In the genomic region with DNA sequence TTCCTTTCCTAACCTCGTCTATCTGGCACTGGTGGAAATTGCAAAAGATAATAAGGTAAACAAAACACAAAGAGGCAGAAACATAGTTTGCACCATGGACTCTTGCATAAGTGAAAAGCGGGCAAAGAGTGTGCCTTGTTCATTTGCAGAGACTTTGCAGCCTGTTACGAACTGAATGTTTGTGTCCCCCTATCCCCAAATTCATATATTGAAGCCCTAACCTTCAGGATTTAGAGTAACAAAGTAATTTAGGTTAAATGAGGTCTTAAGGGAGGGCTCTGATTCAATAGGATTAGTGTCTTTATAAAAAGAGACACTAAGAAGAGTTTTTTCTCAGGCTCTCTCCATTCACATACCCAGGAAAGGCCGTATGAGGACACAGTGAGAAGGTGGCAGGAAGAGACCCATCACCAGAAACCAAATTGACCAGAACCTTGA, we compare ENCODE assay signal across 1 cellular context.
TF ChIP-seq lines count a peak whose summit lies in the region.

No MANE protein-coding gene starts in this region.

TF ChIP-seq in HepG2, 621 proteins besides CTCF, POLR2A, EP300 and RAD21 (continued from another document and continues in another):
- TF ChIP-seq, protein P1, sequence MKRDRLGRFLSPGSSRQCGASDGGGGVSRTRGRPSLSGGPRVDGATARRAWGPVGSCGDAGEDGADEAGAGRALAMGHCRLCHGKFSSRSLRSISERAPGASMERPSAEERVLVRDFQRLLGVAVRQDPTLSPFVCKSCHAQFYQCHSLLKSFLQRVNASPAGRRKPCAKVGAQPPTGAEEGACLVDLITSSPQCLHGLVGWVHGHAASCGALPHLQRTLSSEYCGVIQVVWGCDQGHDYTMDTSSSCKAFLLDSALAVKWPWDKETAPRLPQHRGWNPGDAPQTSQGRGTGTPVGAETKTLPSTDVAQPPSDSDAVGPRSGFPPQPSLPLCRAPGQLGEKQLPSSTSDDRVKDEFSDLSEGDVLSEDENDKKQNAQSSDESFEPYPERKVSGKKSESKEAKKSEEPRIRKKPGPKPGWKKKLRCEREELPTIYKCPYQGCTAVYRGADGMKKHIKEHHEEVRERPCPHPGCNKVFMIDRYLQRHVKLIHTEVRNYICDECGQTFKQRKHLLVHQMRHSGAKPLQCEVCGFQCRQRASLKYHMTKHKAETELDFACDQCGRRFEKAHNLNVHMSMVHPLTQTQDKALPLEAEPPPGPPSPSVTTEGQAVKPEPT (CRISPR knock-in tag; IDR thresholded peaks at IDR 0.05; ENCODE audit: low read depth): no peak
- TF ChIP-seq POLR2AphosphoS5 (IDR thresholded peaks at IDR 0.05; ENCODE audit: low read depth, low read length) (0 out of 2 replicates have a peak, but pooled peaks have one; percentile 27), NCOR1 (IDR thresholded peaks at IDR 0.05; ENCODE audit: borderline replicate concordance, low read length) (peak; percentile 91), FOXK2 (IDR thresholded peaks at IDR 0.05) (peak; percentile 53; the same call in 1 of the 2 replicates), ZNF775 (CRISPR knock-in tag; IDR thresholded peaks at IDR 0.05; ENCODE audit: borderline replicate concordance) (peak; percentile 83; the same call in 1 of the 2 replicates), SMARCC2 (IDR thresholded peaks at IDR 0.05) (no peak), FOSL2 (CRISPR knock-in tag; IDR thresholded peaks at IDR 0.05) (peak; percentile 85), ARNT2 (CRISPR knock-in tag; IDR thresholded peaks at IDR 0.05; ENCODE audit: low read depth) (no peak), IRF2 (CRISPR knock-in tag; IDR thresholded peaks at IDR 0.05) (peak; percentile 67; the same call in 1 of the 2 replicates), RFXAP (CRISPR knock-in tag; IDR thresholded peaks at IDR 0.05; ENCODE audit: borderline replicate concordance) (no peak), ZNF124 (CRISPR knock-in tag; IDR thresholded peaks at IDR 0.05) (peak; percentile 88), GLI4 (CRISPR knock-in tag; IDR thresholded peaks at IDR 0.05; ENCODE audit: borderline replicate concordance) (no peak), SOX13 (IDR thresholded peaks at IDR 0.05) (peak; percentile 57; the same call in 1 of the 2 replicates), SOX13 (CRISPR knock-in tag; conservative IDR thresholded peaks at IDR 0.05 in 1 of 2, IDR thresholded peaks at IDR 0.05 in 1 of 2) (peak in 1 of 2 experiments; percentile 83; a peak in 2 of 4 replicates), MED1 (CRISPR knock-in tag; IDR thresholded peaks at IDR 0.05) (peak; percentile 90), ZFX (CRISPR knock-in tag; IDR thresholded peaks at IDR 0.05; ENCODE audit: low read depth) (peak; percentile 48; the same call in 1 of the 2 replicates), KMT2A (CRISPR knock-in tag; IDR thresholded peaks at IDR 0.05) (0 out of 2 replicates have a peak, but pooled peaks have one; percentile 13), ATF7 (IDR thresholded peaks at IDR 0.05) (0 out of 2 replicates have a peak, but pooled peaks have one; percentile 18), ATF7 (CRISPR knock-in tag; IDR thresholded peaks at IDR 0.05) (no peak; the same call in 1 of the 2 replicates), RCOR2 (CRISPR knock-in tag; IDR thresholded peaks at IDR 0.05) (peak; percentile 86), ZNF543 (CRISPR knock-in tag; IDR thresholded peaks at IDR 0.05) (no peak), AKAP8 (CRISPR knock-in tag; IDR thresholded peaks at IDR 0.05) (no peak), SMAD3 (CRISPR knock-in tag; IDR thresholded peaks at IDR 0.05) (peak; percentile 90), MAFG (CRISPR knock-in tag; IDR thresholded peaks at IDR 0.05) (no peak), ZNF256 (CRISPR knock-in tag; conservative IDR thresholded peaks at IDR 0.05) (no peak), PCBP1 (IDR thresholded peaks at IDR 0.05; ENCODE audit: borderline replicate concordance, low read depth, low read length) (no peak), YEATS4 (CRISPR knock-in tag; IDR thresholded peaks at IDR 0.05; ENCODE audit: borderline replicate concordance) (peak; percentile 47; the same call in 1 of the 2 replicates), HNRNPLL (IDR thresholded peaks at IDR 0.05; ENCODE audit: low read depth, low read length, poor library complexity, severe bottlenecking) (no peak), GABPA (IDR thresholded peaks at IDR 0.05; ENCODE audit: low read depth, low read length) (no peak), GABPA (CRISPR knock-in tag; IDR thresholded peaks at IDR 0.05; ENCODE audit: low read depth) (peak; percentile 29; the same call in 1 of the 2 replicates), NFIC (IDR thresholded peaks at IDR 0.05; ENCODE audit: low read length) (peak; percentile 65; the same call in 1 of the 2 replicates), TEAD3 (CRISPR knock-in tag; optimal IDR thresholded peaks at IDR 0.05; ENCODE audit: borderline replicate concordance) (peak; percentile 74)
- TF ChIP-seq, protein P2, sequence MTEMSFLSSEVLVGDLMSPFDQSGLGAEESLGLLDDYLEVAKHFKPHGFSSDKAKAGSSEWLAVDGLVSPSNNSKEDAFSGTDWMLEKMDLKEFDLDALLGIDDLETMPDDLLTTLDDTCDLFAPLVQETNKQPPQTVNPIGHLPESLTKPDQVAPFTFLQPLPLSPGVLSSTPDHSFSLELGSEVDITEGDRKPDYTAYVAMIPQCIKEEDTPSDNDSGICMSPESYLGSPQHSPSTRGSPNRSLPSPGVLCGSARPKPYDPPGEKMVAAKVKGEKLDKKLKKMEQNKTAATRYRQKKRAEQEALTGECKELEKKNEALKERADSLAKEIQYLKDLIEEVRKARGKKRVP (CRISPR knock-in tag; IDR thresholded peaks at IDR 0.05): peak in 1 of 2 experiments; percentile 84; a peak in 2 of 4 replicates
- TF ChIP-seq, protein P3, sequence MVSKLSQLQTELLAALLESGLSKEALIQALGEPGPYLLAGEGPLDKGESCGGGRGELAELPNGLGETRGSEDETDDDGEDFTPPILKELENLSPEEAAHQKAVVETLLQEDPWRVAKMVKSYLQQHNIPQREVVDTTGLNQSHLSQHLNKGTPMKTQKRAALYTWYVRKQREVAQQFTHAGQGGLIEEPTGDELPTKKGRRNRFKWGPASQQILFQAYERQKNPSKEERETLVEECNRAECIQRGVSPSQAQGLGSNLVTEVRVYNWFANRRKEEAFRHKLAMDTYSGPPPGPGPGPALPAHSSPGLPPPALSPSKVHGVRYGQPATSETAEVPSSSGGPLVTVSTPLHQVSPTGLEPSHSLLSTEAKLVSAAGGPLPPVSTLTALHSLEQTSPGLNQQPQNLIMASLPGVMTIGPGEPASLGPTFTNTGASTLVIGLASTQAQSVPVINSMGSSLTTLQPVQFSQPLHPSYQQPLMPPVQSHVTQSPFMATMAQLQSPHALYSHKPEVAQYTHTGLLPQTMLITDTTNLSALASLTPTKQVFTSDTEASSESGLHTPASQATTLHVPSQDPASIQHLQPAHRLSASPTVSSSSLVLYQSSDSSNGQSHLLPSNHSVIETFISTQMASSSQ (IDR thresholded peaks at IDR 0.05; ENCODE audit: low read depth): no peak
- TF ChIP-seq, protein P3 (CRISPR knock-in tag; IDR thresholded peaks at IDR 0.05; ENCODE audit: borderline replicate concordance): peak; percentile 63; the same call in 1 of the 2 replicates
- TF ChIP-seq, protein P4, sequence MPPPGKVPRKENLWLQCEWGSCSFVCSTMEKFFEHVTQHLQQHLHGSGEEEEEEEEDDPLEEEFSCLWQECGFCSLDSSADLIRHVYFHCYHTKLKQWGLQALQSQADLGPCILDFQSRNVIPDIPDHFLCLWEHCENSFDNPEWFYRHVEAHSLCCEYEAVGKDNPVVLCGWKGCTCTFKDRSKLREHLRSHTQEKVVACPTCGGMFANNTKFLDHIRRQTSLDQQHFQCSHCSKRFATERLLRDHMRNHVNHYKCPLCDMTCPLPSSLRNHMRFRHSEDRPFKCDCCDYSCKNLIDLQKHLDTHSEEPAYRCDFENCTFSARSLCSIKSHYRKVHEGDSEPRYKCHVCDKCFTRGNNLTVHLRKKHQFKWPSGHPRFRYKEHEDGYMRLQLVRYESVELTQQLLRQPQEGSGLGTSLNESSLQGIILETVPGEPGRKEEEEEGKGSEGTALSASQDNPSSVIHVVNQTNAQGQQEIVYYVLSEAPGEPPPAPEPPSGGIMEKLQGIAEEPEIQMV (CRISPR knock-in tag; IDR thresholded peaks at IDR 0.05; ENCODE audit: low read depth): no peak
- TF ChIP-seq, protein P5, sequence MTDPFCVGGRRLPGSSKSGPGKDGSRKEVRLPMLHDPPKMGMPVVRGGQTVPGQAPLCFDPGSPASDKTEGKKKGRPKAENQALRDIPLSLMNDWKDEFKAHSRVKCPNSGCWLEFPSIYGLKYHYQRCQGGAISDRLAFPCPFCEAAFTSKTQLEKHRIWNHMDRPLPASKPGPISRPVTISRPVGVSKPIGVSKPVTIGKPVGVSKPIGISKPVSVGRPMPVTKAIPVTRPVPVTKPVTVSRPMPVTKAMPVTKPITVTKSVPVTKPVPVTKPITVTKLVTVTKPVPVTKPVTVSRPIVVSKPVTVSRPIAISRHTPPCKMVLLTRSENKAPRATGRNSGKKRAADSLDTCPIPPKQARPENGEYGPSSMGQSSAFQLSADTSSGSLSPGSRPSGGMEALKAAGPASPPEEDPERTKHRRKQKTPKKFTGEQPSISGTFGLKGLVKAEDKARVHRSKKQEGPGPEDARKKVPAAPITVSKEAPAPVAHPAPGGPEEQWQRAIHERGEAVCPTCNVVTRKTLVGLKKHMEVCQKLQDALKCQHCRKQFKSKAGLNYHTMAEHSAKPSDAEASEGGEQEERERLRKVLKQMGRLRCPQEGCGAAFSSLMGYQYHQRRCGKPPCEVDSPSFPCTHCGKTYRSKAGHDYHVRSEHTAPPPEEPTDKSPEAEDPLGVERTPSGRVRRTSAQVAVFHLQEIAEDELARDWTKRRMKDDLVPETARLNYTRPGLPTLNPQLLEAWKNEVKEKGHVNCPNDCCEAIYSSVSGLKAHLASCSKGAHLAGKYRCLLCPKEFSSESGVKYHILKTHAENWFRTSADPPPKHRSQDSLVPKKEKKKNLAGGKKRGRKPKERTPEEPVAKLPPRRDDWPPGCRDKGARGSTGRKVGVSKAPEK (CRISPR knock-in tag; IDR thresholded peaks at IDR 0.05; ENCODE audit: borderline replicate concordance): no peak
- TF ChIP-seq, protein P6, sequence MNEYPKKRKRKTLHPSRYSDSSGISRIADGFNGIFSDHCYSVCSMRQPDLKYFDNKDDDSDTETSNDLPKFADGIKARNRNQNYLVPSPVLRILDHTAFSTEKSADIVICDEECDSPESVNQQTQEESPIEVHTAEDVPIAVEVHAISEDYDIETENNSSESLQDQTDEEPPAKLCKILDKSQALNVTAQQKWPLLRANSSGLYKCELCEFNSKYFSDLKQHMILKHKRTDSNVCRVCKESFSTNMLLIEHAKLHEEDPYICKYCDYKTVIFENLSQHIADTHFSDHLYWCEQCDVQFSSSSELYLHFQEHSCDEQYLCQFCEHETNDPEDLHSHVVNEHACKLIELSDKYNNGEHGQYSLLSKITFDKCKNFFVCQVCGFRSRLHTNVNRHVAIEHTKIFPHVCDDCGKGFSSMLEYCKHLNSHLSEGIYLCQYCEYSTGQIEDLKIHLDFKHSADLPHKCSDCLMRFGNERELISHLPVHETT (CRISPR knock-in tag; conservative IDR thresholded peaks at IDR 0.05): 0 out of 2 replicates have a peak, but pooled peaks have one; percentile 48
- TF ChIP-seq, protein P7, sequence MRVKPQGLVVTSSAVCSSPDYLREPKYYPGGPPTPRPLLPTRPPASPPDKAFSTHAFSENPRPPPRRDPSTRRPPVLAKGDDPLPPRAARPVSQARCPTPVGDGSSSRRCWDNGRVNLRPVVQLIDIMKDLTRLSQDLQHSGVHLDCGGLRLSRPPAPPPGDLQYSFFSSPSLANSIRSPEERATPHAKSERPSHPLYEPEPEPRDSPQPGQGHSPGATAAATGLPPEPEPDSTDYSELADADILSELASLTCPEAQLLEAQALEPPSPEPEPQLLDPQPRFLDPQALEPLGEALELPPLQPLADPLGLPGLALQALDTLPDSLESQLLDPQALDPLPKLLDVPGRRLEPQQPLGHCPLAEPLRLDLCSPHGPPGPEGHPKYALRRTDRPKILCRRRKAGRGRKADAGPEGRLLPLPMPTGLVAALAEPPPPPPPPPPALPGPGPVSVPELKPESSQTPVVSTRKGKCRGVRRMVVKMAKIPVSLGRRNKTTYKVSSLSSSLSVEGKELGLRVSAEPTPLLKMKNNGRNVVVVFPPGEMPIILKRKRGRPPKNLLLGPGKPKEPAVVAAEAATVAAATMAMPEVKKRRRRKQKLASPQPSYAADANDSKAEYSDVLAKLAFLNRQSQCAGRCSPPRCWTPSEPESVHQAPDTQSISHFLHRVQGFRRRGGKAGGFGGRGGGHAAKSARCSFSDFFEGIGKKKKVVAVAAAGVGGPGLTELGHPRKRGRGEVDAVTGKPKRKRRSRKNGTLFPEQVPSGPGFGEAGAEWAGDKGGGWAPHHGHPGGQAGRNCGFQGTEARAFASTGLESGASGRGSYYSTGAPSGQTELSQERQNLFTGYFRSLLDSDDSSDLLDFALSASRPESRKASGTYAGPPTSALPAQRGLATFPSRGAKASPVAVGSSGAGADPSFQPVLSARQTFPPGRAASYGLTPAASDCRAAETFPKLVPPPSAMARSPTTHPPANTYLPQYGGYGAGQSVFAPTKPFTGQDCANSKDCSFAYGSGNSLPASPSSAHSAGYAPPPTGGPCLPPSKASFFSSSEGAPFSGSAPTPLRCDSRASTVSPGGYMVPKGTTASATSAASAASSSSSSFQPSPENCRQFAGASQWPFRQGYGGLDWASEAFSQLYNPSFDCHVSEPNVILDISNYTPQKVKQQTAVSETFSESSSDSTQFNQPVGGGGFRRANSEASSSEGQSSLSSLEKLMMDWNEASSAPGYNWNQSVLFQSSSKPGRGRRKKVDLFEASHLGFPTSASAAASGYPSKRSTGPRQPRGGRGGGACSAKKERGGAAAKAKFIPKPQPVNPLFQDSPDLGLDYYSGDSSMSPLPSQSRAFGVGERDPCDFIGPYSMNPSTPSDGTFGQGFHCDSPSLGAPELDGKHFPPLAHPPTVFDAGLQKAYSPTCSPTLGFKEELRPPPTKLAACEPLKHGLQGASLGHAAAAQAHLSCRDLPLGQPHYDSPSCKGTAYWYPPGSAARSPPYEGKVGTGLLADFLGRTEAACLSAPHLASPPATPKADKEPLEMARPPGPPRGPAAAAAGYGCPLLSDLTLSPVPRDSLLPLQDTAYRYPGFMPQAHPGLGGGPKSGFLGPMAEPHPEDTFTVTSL (CRISPR knock-in tag; IDR thresholded peaks at IDR 0.05; ENCODE audit: borderline replicate concordance): peak; percentile 87; the same call in 1 of the 2 replicates
- TF ChIP-seq, protein P8, sequence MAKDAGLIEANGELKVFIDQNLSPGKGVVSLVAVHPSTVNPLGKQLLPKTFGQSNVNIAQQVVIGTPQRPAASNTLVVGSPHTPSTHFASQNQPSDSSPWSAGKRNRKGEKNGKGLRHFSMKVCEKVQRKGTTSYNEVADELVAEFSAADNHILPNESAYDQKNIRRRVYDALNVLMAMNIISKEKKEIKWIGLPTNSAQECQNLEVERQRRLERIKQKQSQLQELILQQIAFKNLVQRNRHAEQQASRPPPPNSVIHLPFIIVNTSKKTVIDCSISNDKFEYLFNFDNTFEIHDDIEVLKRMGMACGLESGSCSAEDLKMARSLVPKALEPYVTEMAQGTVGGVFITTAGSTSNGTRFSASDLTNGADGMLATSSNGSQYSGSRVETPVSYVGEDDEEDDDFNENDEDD (CRISPR knock-in tag; IDR thresholded peaks at IDR 0.05; ENCODE audit: borderline replicate concordance): peak; percentile 26; the same call in 1 of the 2 replicates
